ENCODE assay signal across 8 cellular contexts in genomic region chr12:94460594-94460959, GRCh38. TPM values are rescaled to one million over a fixed set of nuclear protein-coding genes. Genes with fewer than 3 reads are reported as not detected.
A peak's percentile ranks its signal among the peaks of the same experiment; 100 is the strongest.
DNase-seq lines count a peak whose midpoint lies in the region; ATAC-seq and TF ChIP-seq lines count a peak whose summit lies in the region.

No MANE protein-coding gene starts in this region.

- intact Hi-C loops in activated B cell treated with CpG ODN at 0.5 μM for 24 hours (cut with micrococcal nuclease): loop anchor here (1.0 to 5.0 kb wide), 4 partner anchors 28 to 262 kb away; no protein-coding TSS in a partner anchor

- no peak for TF ChIP-seq CTCF in activated B cell treated with CpG ODN at 0.5 μM for 24 hours (IDR thresholded peaks at IDR 0.05)

- peaks cover 7% of the 10 kb centered on the region for H3K36me3 Mint-ChIP-seq in activated B cell treated with CpG ODN at 0.5 μM for 24 hours (ENCODE audit: low read depth)

- H3K4me3 ChIP-seq in iPS-15b (ENCODE audit: low read depth, low read length): peak overlapping the region; percentile 81

- no peak overlapping the region for H3K9ac ChIP-seq in iPS-15b (ENCODE audit: low read depth, low read length)

- no peak for ATAC-seq in activated B cell treated with CpG ODN at 0.5 μM for 24 hours (ENCODE audit: low read depth)
- ATAC-seq in stimulated activated naive CD8-positive, alpha-beta T cell treated with anti-CD3 and anti-CD28 coated beads, Interleukin-15, amount 100 ng/mL, for 72 hours: no peak

- H3K27ac Mint-ChIP-seq in activated B cell treated with CpG ODN at 0.5 μM for 24 hours: peak overlapping the region; percentile 88
- peak overlapping the region; percentile 28 to 84 for H3K27ac Mint-ChIP-seq in stimulated activated naive CD8-positive, alpha-beta T cell treated with anti-CD3 and anti-CD28 coated beads, Interleukin-15, amount 100 ng/mL, for 72 hours

- H3K4me3 Mint-ChIP-seq in activated B cell treated with CpG ODN at 0.5 μM for 24 hours: peak overlapping the region; percentile 91
- peak overlapping the region; percentile 83 to 89 for H3K4me3 Mint-ChIP-seq in stimulated activated naive CD8-positive, alpha-beta T cell treated with anti-CD3 and anti-CD28 coated beads, Interleukin-15, amount 100 ng/mL, for 72 hours

- H3K4me1 Mint-ChIP-seq in activated B cell treated with CpG ODN at 0.5 μM for 24 hours: peaks cover 23% of the 10 kb centered on the region
- peaks cover 35% of the 10 kb centered on the region for H3K4me1 Mint-ChIP-seq in stimulated activated naive CD8-positive, alpha-beta T cell treated with anti-CD3 and anti-CD28 coated beads, Interleukin-15, amount 100 ng/mL, for 72 hours

- peaks cover 4% of the 10 kb centered on the region for H3K4me1 ChIP-seq in iPS-15b (ENCODE audit: control insufficient read depth, insufficient read depth, low read length)

- H3K36me3 ChIP-seq in iPS-15b (ENCODE audit: control insufficient read depth, insufficient read depth, low read length): no peaks in the 10 kb centered on the region

- no peaks in the 10 kb centered on the region for H3K9me3 ChIP-seq in iPS-15b (ENCODE audit: control insufficient read depth, insufficient read depth, low read length)

- POLR2A ChIA-PET in activated B cell treated with CpG ODN at 0.5 μM for 24 hours (lab: Charles Lee): interaction anchor here (0.7 to 2.1 kb wide), 3 partner anchors 11 to 323 kb away, joined by 3 to 10 read pairs (median 3); no protein-coding TSS in a partner anchor

- peaks cover 5% of the 10 kb centered on the region for H3K27me3 ChIP-seq in iPS-15b (ENCODE audit: control insufficient read depth, insufficient read depth, low read length)

- CTCF ChIA-PET in activated B cell treated with CpG ODN at 0.5 μM for 24 hours (lab: Charles Lee): interaction anchor here (0.7 kb wide), 1 partner anchor 303 kb away, joined by 4 read pairs; no protein-coding TSS in a partner anchor

- peak; percentile 21 for DNase-seq in NCI-H82 (lab: John Stamatoyannopoulos, UW)
- no peak for DNase-seq in NCI-H82 treated with DMSO at 0.1 percent for 48 hours (lab: John Stamatoyannopoulos, UW; ENCODE audit: unreplicated experiment)
- no peak for DNase-seq in activated B cell treated with CpG ODN at 0.5 μM for 24 hours
- DNase-seq in stimulated activated naive CD8-positive, alpha-beta T cell treated with anti-CD3 and anti-CD28 coated beads, Interleukin-15, amount 100 ng/mL, for 72 hours: no peak
- no peak for DNase-seq in COLO668 (lab: John Stamatoyannopoulos, UW; ENCODE audit: unreplicated experiment)
- DNase-seq in kidney glomerular epithelial cell (lab: John Stamatoyannopoulos, UW): no peak
- DNase-seq in T-helper 9 cell: no peak

- H3K9me3 Mint-ChIP-seq in activated B cell treated with CpG ODN at 0.5 μM for 24 hours: no peaks in the 10 kb centered on the region
- H3K9me3 Mint-ChIP-seq in stimulated activated naive CD8-positive, alpha-beta T cell treated with anti-CD3 and anti-CD28 coated beads, Interleukin-15, amount 100 ng/mL, for 72 hours: peaks cover 0 to 9% of the 10 kb centered on the region in 2 donors

- H3K27me3 Mint-ChIP-seq in activated B cell treated with CpG ODN at 0.5 μM for 24 hours: no peaks in the 10 kb centered on the region
- peaks cover 9% of the 10 kb centered on the region for H3K27me3 Mint-ChIP-seq in stimulated activated naive CD8-positive, alpha-beta T cell treated with anti-CD3 and anti-CD28 coated beads, Interleukin-15, amount 100 ng/mL, for 72 hours

RNA-seq across cellular contexts. Expression of gene CEP83, which starts 0.9 kb away (rescaled TPM):
- total RNA-seq in activated B cell treated with CpG ODN at 0.5 μM for 24 hours: 25.0 and 36.9 TPM in 2 replicates
